ENCODE assay signal across 8 cellular contexts in genomic region chrX:154490021-154490413, GRCh38. TPM values are rescaled to one million over a fixed set of nuclear protein-coding genes. Genes with fewer than 3 reads are reported as not detected.
DNase-seq lines count a peak whose midpoint lies in the region; ATAC-seq and TF ChIP-seq lines count a peak whose summit lies in the region.

No MANE protein-coding gene starts in this region.

- peaks cover 5% of the 10 kb centered on the region for H3K36me3 Mint-ChIP-seq in T-helper 2 cell treated with Interferon-gamma antibody and Interleukin-4, amounts not matched to agents 5 μg/mL and 100 μg/mL, for 36 hours (ENCODE audit: low read depth)
- H3K36me3 Mint-ChIP-seq in naive thymus-derived CD4-positive, alpha-beta T cell, result peaks cover 0 to 2% (median 0%) of the 10 kb centered on the region in 5 donors

- peak overlapping the region; percentile 94 for H3K4me3 Mint-ChIP-seq in T-helper 2 cell treated with Interferon-gamma antibody and Interleukin-4, amounts not matched to agents 5 μg/mL and 100 μg/mL, for 36 hours
- peak overlapping the region; percentile 78 to 92 (median 85) for H3K4me3 Mint-ChIP-seq in naive thymus-derived CD4-positive, alpha-beta T cell

- peak overlapping the region; percentile 88 for H3K27ac Mint-ChIP-seq in T-helper 2 cell treated with Interferon-gamma antibody and Interleukin-4, amounts not matched to agents 5 μg/mL and 100 μg/mL, for 36 hours
- H3K27ac Mint-ChIP-seq in naive thymus-derived CD4-positive, alpha-beta T cell, result peak overlapping the region; percentile 78 to 91 (median 83)

- no peaks in the 10 kb centered on the region for H3K36me3 ChIP-seq in naive thymus-derived CD4-positive, alpha-beta T cell (ENCODE audit: control insufficient read depth in 2 of 3, insufficient read depth in 3 of 3, low read length in 3 of 3)

- POLR2A ChIA-PET in naive thymus-derived CD4-positive, alpha-beta T cell (lab: Charles Lee), result interaction anchor here (0.6 to 7.0 kb wide), 22 partner anchors 10 to 1549 kb away, joined by 3 to 69 read pairs (median 6); partner anchors contain the start of genes ATP6AP1, DNASE1L1, FAM3A and FAM50A

- DNase-seq in ACHN, result peak; percentile 26
- DNase-seq in T-helper 2 cell treated with Interferon-gamma antibody and Interleukin-4, amounts not matched to agents 5 μg/mL and 100 μg/mL, for 36 hours (ENCODE audit: low spot score), result no peak
- peak; percentile 18 for DNase-seq in epithelial cell of esophagus (ENCODE audit: low read depth)
- peak in 2 of 9 donors; percentile 20 to 33 for DNase-seq in naive thymus-derived CD4-positive, alpha-beta T cell
- DNase-seq in midbrain (lab: John Stamatoyannopoulos, UW), result no peak
- DNase-seq in MV-4-11 (lab: John Stamatoyannopoulos, UW), result no peak

- in situ Hi-C loops in ACHN (cut with HindIII; ENCODE audit: low pct_ligation_motif_present, low pct_unique_long_range_greater_than_20kb, low sequenced_read_pairs), result no loop called here

- H3K27me3 Mint-ChIP-seq in T-helper 2 cell treated with Interferon-gamma antibody and Interleukin-4, amounts not matched to agents 5 μg/mL and 100 μg/mL, for 36 hours (ENCODE audit: low read depth), result no peaks in the 10 kb centered on the region
- no peaks in the 10 kb centered on the region for H3K27me3 Mint-ChIP-seq in naive thymus-derived CD4-positive, alpha-beta T cell

- peaks cover 7% of the 10 kb centered on the region for H3K4me1 Mint-ChIP-seq in T-helper 2 cell treated with Interferon-gamma antibody and Interleukin-4, amounts not matched to agents 5 μg/mL and 100 μg/mL, for 36 hours (ENCODE audit: low read depth)
- H3K4me1 Mint-ChIP-seq in naive thymus-derived CD4-positive, alpha-beta T cell, result peaks cover 0 to 28% (median 17%) of the 10 kb centered on the region in 7 donors

- intact Hi-C loops in naive thymus-derived CD4-positive, alpha-beta T cell (cut with micrococcal nuclease), result loop anchor here (1.0 to 10.0 kb wide), 8 partner anchors 11 to 565 kb away; partner anchors contain the start of genes FAM3A (in 2 of the 2), LAGE3 (in 2 of the 2), ARHGAP4 (in 1 of the 2) and GDI1 (in 1 of the 2)

- peak overlapping the region; percentile 60 for H3K4me3 ChIP-seq in epithelial cell of esophagus (ENCODE audit: low read length)
- peak overlapping the region; percentile 74 for H3K4me3 ChIP-seq in naive thymus-derived CD4-positive, alpha-beta T cell (ENCODE audit: low read length)

- H3K9me3 Mint-ChIP-seq in T-helper 2 cell treated with Interferon-gamma antibody and Interleukin-4, amounts not matched to agents 5 μg/mL and 100 μg/mL, for 36 hours, result no peaks in the 10 kb centered on the region
- H3K9me3 Mint-ChIP-seq in naive thymus-derived CD4-positive, alpha-beta T cell, result no peaks in the 10 kb centered on the region

- peaks cover 0 to 6% of the 10 kb centered on the region in 2 donors for H3K4me1 ChIP-seq in naive thymus-derived CD4-positive, alpha-beta T cell (ENCODE audit: control insufficient read depth in 2 of 2, insufficient read depth in 2 of 2, low read length in 2 of 2)

- CTCF ChIA-PET in naive thymus-derived CD4-positive, alpha-beta T cell (lab: Charles Lee), result interaction anchor here (0.6 to 2.2 kb wide), 5 partner anchors 28 to 160 kb away, joined by 3 to 6 read pairs (median 4); partner anchors contain the start of gene RPL10

- H3K27ac ChIP-seq in naive thymus-derived CD4-positive, alpha-beta T cell (ENCODE audit: low read depth, low read length), result peak overlapping the region; percentile 90

- H3K27me3 ChIP-seq in naive thymus-derived CD4-positive, alpha-beta T cell (ENCODE audit: control insufficient read depth in 2 of 2, insufficient read depth in 2 of 2, low read length in 2 of 2), result no peaks in the 10 kb centered on the region

- H3K9me3 ChIP-seq in naive thymus-derived CD4-positive, alpha-beta T cell (ENCODE audit: control insufficient read depth in 2 of 3, low read length in 3 of 3), result no peaks in the 10 kb centered on the region

- peak; percentile 26 for ATAC-seq in GM18867 (IDR thresholded peaks at IDR 0.05; ENCODE audit: unreplicated experiment)
- ATAC-seq in HG03135 (IDR thresholded peaks at IDR 0.05; ENCODE audit: unreplicated experiment), result peak; percentile 28
- ATAC-seq in naive thymus-derived CD4-positive, alpha-beta T cell, result peak; percentile 6

- no peak for TF ChIP-seq CTCF in epithelial cell of esophagus (IDR thresholded peaks at IDR 0.05; ENCODE audit: insufficient read depth, low read depth, low read length, missing control alignments)

RNA-seq across cellular contexts. Expression of gene SLC10A3, which starts 0.4 kb away (rescaled TPM):
- total RNA-seq in naive thymus-derived CD4-positive, alpha-beta T cell, result 10 to 100 TPM; 11.7 to 22.7 (median 19.0) TPM
- polyA plus RNA-seq in naive thymus-derived CD4-positive, alpha-beta T cell, result 10 to 100 TPM; 35.0 to 58.7 TPM

RNA-seq across cellular contexts. Expression of gene UBL4A, which starts 3.6 kb away (rescaled TPM):
- 10 to 100 TPM in 4 of 5 experiments, 1 to 10 TPM in 1; 9.2 to 41.5 (median 32.5) TPM for total RNA-seq in naive thymus-derived CD4-positive, alpha-beta T cell
- 10 to 100 TPM; 46.0 to 65.7 TPM for polyA plus RNA-seq in naive thymus-derived CD4-positive, alpha-beta T cell

RNA-seq across cellular contexts. Expression of gene LAGE3, which starts 10.9 kb away (rescaled TPM):
- total RNA-seq in naive thymus-derived CD4-positive, alpha-beta T cell, result 10 to 100 TPM; 11.6 to 57.0 (median 20.4) TPM
- 10 to 100 TPM; 78.1 to 85.1 TPM for polyA plus RNA-seq in naive thymus-derived CD4-positive, alpha-beta T cell

RNA-seq across cellular contexts. Expression of gene FAM3A, which starts 26.0 kb away (rescaled TPM):
- total RNA-seq in naive thymus-derived CD4-positive, alpha-beta T cell, result 10 to 100 TPM; 37.6 to 63.7 (median 50.9) TPM
- 10 to 100 TPM; 22.2 to 31.1 TPM for polyA plus RNA-seq in naive thymus-derived CD4-positive, alpha-beta T cell

RNA-seq across cellular contexts. Expression of gene PLXNA3, which starts 31.9 kb away (rescaled TPM):
- total RNA-seq in naive thymus-derived CD4-positive, alpha-beta T cell, result 10 to 100 TPM; 32.9 to 45.7 (median 43.3) TPM
- 1 to 10 TPM in 1 of 2 donors, under 1 TPM in 1; 0.93 to 1.2 TPM for polyA plus RNA-seq in naive thymus-derived CD4-positive, alpha-beta T cell

Comparison
In these comparisons a context has a peak if more than half of its experiments do, and no peak if none do; other contexts are left out.
1. DNase-seq: peak in ACHN (single experiment) and epithelial cell of esophagus (single experiment); none in T-helper 2 cell treated with Interferon-gamma antibody and Interleukin-4, amounts not matched to agents 5 μg/mL and 100 μg/mL, for 36 hours (single experiment), midbrain (single experiment) and MV-4-11 (single experiment).
2. Peak in every context shown above with its lines, with median percentiles within 50 percentile points of each other: ATAC-seq.